Comparison of ENCODE assay signal across 8 cellular contexts in the genomic region with DNA sequence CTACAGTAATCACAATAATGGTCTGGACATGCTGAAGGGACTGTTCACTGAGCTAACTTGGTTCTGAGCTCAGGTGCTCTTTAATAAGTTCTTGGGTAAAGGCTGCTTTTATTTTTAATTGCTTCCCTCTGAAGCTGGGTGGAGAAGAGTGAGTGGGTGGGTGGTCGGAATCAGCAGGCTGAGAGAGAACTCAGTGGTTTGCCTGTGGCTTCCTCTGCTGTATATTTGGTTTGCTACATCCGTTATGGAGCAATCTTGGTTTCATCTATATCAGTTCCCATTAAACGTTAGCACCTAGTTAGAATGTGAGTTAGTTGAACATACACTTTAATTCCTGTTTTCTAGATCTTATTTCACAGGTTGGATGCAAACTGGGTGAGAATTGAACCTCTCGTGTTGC. TPM values are rescaled to one million over a fixed set of nuclear protein-coding genes. Genes with fewer than 3 reads are reported as not detected.
DNase-seq lines count a peak whose midpoint lies in the region; ATAC-seq and TF ChIP-seq lines count a peak whose summit lies in the region.

No MANE protein-coding gene starts in this region.

- H3K4me3 ChIP-seq in HUES64 (ENCODE audit: low read length) (no peak overlapping the region), spleen (peak overlapping the region in 1 of 8 donors; percentile 5), foreskin fibroblast (ENCODE audit: low read depth in 1 of 2, low read length in 2 of 2) (no peak overlapping the region)

- H3K4me1 ChIP-seq in HUES64 (ENCODE audit: insufficient read depth, low read length) (no peaks in the 10 kb centered on the region), spleen (peaks cover 10 to 90% (median 51%) of the 10 kb centered on the region in 6 donors)

- TF ChIP-seq CTCF in CD14-positive monocyte (IDR thresholded peaks at IDR 0.05) (no peak), spleen (IDR thresholded peaks at IDR 0.05 in 8 of 11, conservative IDR thresholded peaks at IDR 0.05 in 3 of 11) (no peak), foreskin fibroblast (IDR thresholded peaks at IDR 0.05; ENCODE audit: low read depth, low read length) (no peak)

- DNase-seq in CD14-positive monocyte (ENCODE audit: low spot score) (no peak), spleen (no peak), H4 (ENCODE audit: low spot score) (no peak), foreskin fibroblast (no peak), epidermal melanocyte (ENCODE audit: insufficient read length, low spot score) (no peak)
- DNase-seq in activated T-cell treated with anti-CD3 and anti-CD28 coated beads, Interleukin-2, amount 50 U/mL, for 24 hours: no peak

- no peak for TF ChIP-seq POLR2A in spleen (IDR thresholded peaks at IDR 0.05)

- H3K36me3 ChIP-seq in HUES64 (ENCODE audit: insufficient read depth, low read length): peaks cover 56% of the 10 kb centered on the region
- peaks cover 0 to 60% (median 24%) of the 10 kb centered on the region in 6 donors for H3K36me3 ChIP-seq in spleen

- H3K4me3 Mint-ChIP-seq in CD14-positive monocyte: peak overlapping the region; percentile 21 to 86
- peak overlapping the region; percentile 53 for H3K4me3 Mint-ChIP-seq in activated T-cell treated with anti-CD3 and anti-CD28 coated beads, Interleukin-2, amount 50 U/mL, for 24 hours

- no peaks in the 10 kb centered on the region for H3K27me3 Mint-ChIP-seq in CD14-positive monocyte (ENCODE audit: low read depth in 3 of 3)
- no peaks in the 10 kb centered on the region for H3K27me3 Mint-ChIP-seq in activated T-cell treated with anti-CD3 and anti-CD28 coated beads, Interleukin-2, amount 50 U/mL, for 24 hours

- no peak overlapping the region for H3K9ac ChIP-seq in HUES64 (ENCODE audit: low read depth, low read length)

- H3K9me3 ChIP-seq in HUES64 (ENCODE audit: insufficient read depth, low read depth, low read length): no peaks in the 10 kb centered on the region
- no peaks in the 10 kb centered on the region for H3K9me3 ChIP-seq in spleen

- intact Hi-C loops in CD14-positive monocyte (cut with micrococcal nuclease) (no loop called here), spleen (cut with DNase I; ENCODE audit: low total_unique reads) (no loop called here)

- WGBS in HUES64: 97% methylated on average over 3 of the region's 4 CpGs
- 15 to 39% (median 22%) methylated on average over 4 of the region's 4 CpGs for WGBS in spleen, 5 donors

- no peaks in the 10 kb centered on the region for H3K27me3 ChIP-seq in HUES64 (ENCODE audit: insufficient read depth, low read length)
- no peaks in the 10 kb centered on the region for H3K27me3 ChIP-seq in spleen (replicated peaks in 1 of 7)

- H3K27ac ChIP-seq in HUES64 (ENCODE audit: low read depth, low read length): peak overlapping the region; percentile 17; the same call in 1 of the 2 replicates
- H3K27ac ChIP-seq in spleen: peak overlapping the region in 7 of 8 donors; percentile 39 to 83 (median 68)

- peak; percentile 65 for ATAC-seq in GM21367 (IDR thresholded peaks at IDR 0.05; ENCODE audit: unreplicated experiment)

- peak overlapping the region; percentile 35 to 87 (median 81) for H3K27ac Mint-ChIP-seq in CD14-positive monocyte
- H3K27ac Mint-ChIP-seq in activated T-cell treated with anti-CD3 and anti-CD28 coated beads, Interleukin-2, amount 50 U/mL, for 24 hours: peak overlapping the region; percentile 95

- H3K4me1 Mint-ChIP-seq in CD14-positive monocyte: peaks cover 81% of the 10 kb centered on the region
- H3K4me1 Mint-ChIP-seq in activated T-cell treated with anti-CD3 and anti-CD28 coated beads, Interleukin-2, amount 50 U/mL, for 24 hours (ENCODE audit: low read depth): peaks cover 84% of the 10 kb centered on the region

- peaks cover 32 to 51% of the 10 kb centered on the region in 2 donors for H3K36me3 Mint-ChIP-seq in CD14-positive monocyte
- peaks cover 71% of the 10 kb centered on the region for H3K36me3 Mint-ChIP-seq in activated T-cell treated with anti-CD3 and anti-CD28 coated beads, Interleukin-2, amount 50 U/mL, for 24 hours (ENCODE audit: low read depth)

- no peaks in the 10 kb centered on the region for H3K9me3 Mint-ChIP-seq in CD14-positive monocyte
- H3K9me3 Mint-ChIP-seq in activated T-cell treated with anti-CD3 and anti-CD28 coated beads, Interleukin-2, amount 50 U/mL, for 24 hours: no peaks in the 10 kb centered on the region

RNA-seq across cellular contexts. Expression of a gene that starts 23.3 kb away (rescaled TPM):
- polyA plus RNA-seq in CD14-positive monocyte (100 to 1,000 TPM in 1 of 2 donors, 10 to 100 TPM in 1; 94.7 to 106 TPM), spleen (10 to 100 TPM; 19.3 to 31.9 (median 23.1) TPM)
- 83.0 TPM for polyA plus RNA-seq in HUES64 (2013, experiment 1 of 2)
- polyA plus RNA-seq in HUES64 (2013, experiment 2 of 2): 83.4 TPM
- 10 to 100 TPM; 23.9 to 47.1 (median 32.8) TPM for total RNA-seq in spleen
- total RNA-seq in H4 (2014; rRNA removed; shearing (Covaris generic)): 66.2 and 72.3 TPM in 2 replicates

RNA-seq across cellular contexts. Expression of a gene that starts 50.0 kb away (rescaled TPM):
- polyA plus RNA-seq in CD14-positive monocyte (1 to 10 TPM; 8.4 to 9.6 TPM), spleen (10 to 100 TPM; 27.4 to 61.9 (median 42.4) TPM)
- polyA plus RNA-seq in HUES64 (2013, experiment 1 of 2): 34.7 TPM
- polyA plus RNA-seq in HUES64 (2013, experiment 2 of 2): 31.4 TPM
- total RNA-seq in spleen: 10 to 100 TPM; 23.3 to 39.0 (median 33.2) TPM
- total RNA-seq in H4 (2014; rRNA removed; shearing (Covaris generic)): 14.7 and 17.9 TPM in 2 replicates

RNA-seq across cellular contexts. Expression of a gene that starts 54.6 kb away (rescaled TPM):
- polyA plus RNA-seq in CD14-positive monocyte (1 to 10 TPM; 2.7 to 4.0 TPM), spleen (10 to 100 TPM; 22.0 to 36.6 (median 29.0) TPM)
- polyA plus RNA-seq in HUES64 (2013, experiment 1 of 2): 40.9 TPM
- 37.8 TPM for polyA plus RNA-seq in HUES64 (2013, experiment 2 of 2)
- 100 to 1,000 TPM; 107 to 148 (median 129) TPM for total RNA-seq in spleen
- 15.9 and 18.4 TPM in 2 replicates for total RNA-seq in H4 (2014; rRNA removed; shearing (Covaris generic))
